14 cellular contexts compared by ENCODE assay signal in the genomic region with DNA sequence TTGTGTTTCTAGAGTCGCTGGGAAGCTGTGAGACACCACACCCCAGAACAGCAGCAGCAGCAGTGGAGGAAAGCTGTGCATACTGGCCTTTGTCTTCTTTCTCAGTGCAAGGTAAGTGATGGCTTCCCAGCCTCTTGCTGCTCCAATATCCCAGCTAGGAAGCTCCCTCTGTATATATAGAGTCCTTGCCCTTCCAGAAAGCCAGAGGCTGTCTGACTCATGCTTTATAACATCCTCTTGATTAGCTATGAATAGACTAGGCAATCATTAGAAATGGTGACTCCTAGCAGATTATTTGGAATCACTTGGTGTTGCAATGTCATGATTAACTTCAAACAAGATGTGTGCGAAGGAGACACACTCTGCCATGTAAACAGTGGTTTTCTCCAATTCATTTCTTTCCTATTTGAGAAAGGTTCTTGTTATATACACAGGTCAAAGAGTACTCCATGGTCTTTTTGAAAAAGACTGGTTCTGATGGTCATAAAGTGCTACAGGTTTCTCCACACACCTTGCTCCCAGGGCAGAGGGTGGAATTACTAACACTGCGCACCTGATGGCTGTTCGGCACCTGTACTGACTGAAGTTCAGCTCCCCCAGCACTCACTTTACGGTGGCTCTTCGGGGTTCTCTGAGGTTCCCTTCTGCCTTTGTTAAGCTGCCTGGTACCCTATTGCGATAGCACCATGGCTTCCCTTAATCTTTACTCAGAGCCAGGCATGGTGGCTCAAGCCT. TPM values are rescaled to one million over a fixed set of nuclear protein-coding genes. Genes with fewer than 3 reads are reported as not detected.
DNase-seq lines count a peak whose midpoint lies in the region; ATAC-seq and TF ChIP-seq lines count a peak whose summit lies in the region.
"Had no signal": no experiment of that assay in that cellular context is flagged by ENCODE, and none has a peak within 500 bp of the region (broad histone marks: within the 10 kb centered on the region; RNA-seq: fewer than 3 reads in every experiment).

A gene (minus strand): TSS at position 149 of the 735 bp plus-strand sequence. CDS start 68 bp downstream, at position 81.

- peaks cover 45% of the 10 kb centered on the region for H3F3A ChIP-seq in GM23248 (ENCODE audit: insufficient read depth)

- no peaks in the 10 kb centered on the region for H3K27me3 ChIP-seq in GM23248 (replicated peaks; ENCODE audit: insufficient read depth)
- H3K27me3 ChIP-seq: transverse colon had no signal

- ATAC-seq in naive thymus-derived CD8-positive, alpha-beta T cell = no peak
- ATAC-seq in HG03175 (IDR thresholded peaks at IDR 0.05; ENCODE audit: unreplicated experiment) (no peak), HG03045 (IDR thresholded peaks at IDR 0.05; ENCODE audit: unreplicated experiment) (no peak)
- ATAC-seq: left cardiac atrium had no signal

- peaks cover 50% of the 10 kb centered on the region for H3K4me1 ChIP-seq in GM23248 (ENCODE audit: insufficient read depth)

- peaks cover 0 to 7% (median under 1%) of the 10 kb centered on the region in 5 donors for H3K27me3 Mint-ChIP-seq in naive thymus-derived CD8-positive, alpha-beta T cell
- H3K27me3 Mint-ChIP-seq: activated CD4-positive, alpha-beta T cell treated with anti-CD3 and anti-CD28 coated beads, Interleukin-2, amount 10 ng/mL, durations not matched to agents 7 days and 5 days had no signal

- no peaks in the 10 kb centered on the region for H3K4me1 Mint-ChIP-seq in naive thymus-derived CD8-positive, alpha-beta T cell
- H3K4me1 Mint-ChIP-seq: activated CD4-positive, alpha-beta T cell treated with anti-CD3 and anti-CD28 coated beads, Interleukin-2, amount 10 ng/mL, durations not matched to agents 7 days and 5 days had no signal

- peak within 1 kb of the TSS; percentile 26 for H3K4me2 ChIP-seq in GM23248 (ENCODE audit: unreplicated experiment)

- H3K9me3 Mint-ChIP-seq in naive thymus-derived CD8-positive, alpha-beta T cell = no peaks in the 10 kb centered on the region
- H3K9me3 Mint-ChIP-seq: activated CD4-positive, alpha-beta T cell treated with anti-CD3 and anti-CD28 coated beads, Interleukin-2, amount 10 ng/mL, durations not matched to agents 7 days and 5 days had no signal

- no peaks in the 10 kb centered on the region for H3K36me3 Mint-ChIP-seq in naive thymus-derived CD8-positive, alpha-beta T cell

- 72 to 74% methylated on average over 7 of the region's 7 CpGs for WGBS in GM23248 (ENCODE audit: low coverage in 1 of 2, low lambda C conversion rate in 2 of 2, missing lambda C conversion rate in 2 of 2), 2 experiments

- H3K9me3 ChIP-seq in GM23248 (ENCODE audit: low read depth) = no peaks in the 10 kb centered on the region
- H3K9me3 ChIP-seq: transverse colon had no signal

- POLR2A ChIA-PET in naive thymus-derived CD8-positive, alpha-beta T cell (lab: Charles Lee) = no interaction called here

- H3K4me3 Mint-ChIP-seq in naive thymus-derived CD8-positive, alpha-beta T cell = no peak within 1 kb of the TSS
- H3K4me3 Mint-ChIP-seq: activated CD4-positive, alpha-beta T cell treated with anti-CD3 and anti-CD28 coated beads, Interleukin-2, amount 10 ng/mL, durations not matched to agents 7 days and 5 days had no signal

- no peak within 1 kb of the TSS for H3K27ac Mint-ChIP-seq in naive thymus-derived CD8-positive, alpha-beta T cell
- H3K27ac Mint-ChIP-seq: activated CD4-positive, alpha-beta T cell treated with anti-CD3 and anti-CD28 coated beads, Interleukin-2, amount 10 ng/mL, durations not matched to agents 7 days and 5 days had no signal

- DNase-seq in GM23248 = peak; percentile 87
- DNase-seq in SW480 (ENCODE audit: low spot score) = peak; percentile 14
- DNase-seq in foreskin fibroblast = peak; percentile 85 to 91
- peak; percentile 41 for DNase-seq in stromal cell of bone marrow (ENCODE audit: low read depth)
- DNase-seq in naive thymus-derived CD8-positive, alpha-beta T cell = no peak
- DNase-seq: activated CD4-positive, alpha-beta T cell treated with anti-CD3 and anti-CD28 coated beads, Interleukin-2, amount 10 ng/mL, durations not matched to agents 7 days and 5 days; caudate nucleus; DMS79; left cardiac atrium; transverse colon had no signal

- H3K27ac ChIP-seq in GM23248 = peak within 1 kb of the TSS; percentile 24; the same call in 1 of the 2 replicates
- H3K27ac ChIP-seq: transverse colon had no signal

- no peaks in the 10 kb centered on the region for H3K9me2 ChIP-seq in GM23248 (ENCODE audit: insufficient read depth)

- no peak within 1 kb of the TSS for H3K9ac ChIP-seq in GM23248

- H3K36me3 ChIP-seq in GM23248 (ENCODE audit: low read depth) = no peaks in the 10 kb centered on the region
- H3K36me3 ChIP-seq: transverse colon had no signal

- no peaks in the 10 kb centered on the region for H4K20me1 ChIP-seq in GM23248 (ENCODE audit: insufficient read depth)

- no peak for TF ChIP-seq CTCF in foreskin fibroblast (IDR thresholded peaks at IDR 0.05; ENCODE audit: low read depth, low read length)

- no peaks in the 10 kb centered on the region for H3K79me2 ChIP-seq in GM23248 (ENCODE audit: insufficient read depth)

- H2AFZ ChIP-seq in GM23248 = no peak within 1 kb of the TSS

- H3K4me3 ChIP-seq in GM23248 = no peak within 1 kb of the TSS
- H3K4me3 ChIP-seq in foreskin fibroblast (ENCODE audit: low read depth in 1 of 2, low read length in 2 of 2) = peak within 1 kb of the TSS in 1 of 2 donors; percentile 1
- H3K4me3 ChIP-seq: transverse colon had no signal

- in situ Hi-C loops in GM23248 (cut with MboI) = no loop called here

RNA-seq across cellular contexts. Expression of the gene that starts here (rescaled TPM):
- total RNA-seq in GM23248 (2014; rRNA removed; shearing (Covaris generic)) = 53.2 and 68.3 TPM in 2 replicates
- polyA plus RNA-seq in GM23248 (2016; fragmentation: Nextera tagmentation; extraction: Ambion mirVana) = 34.5 and 37.9 TPM in 2 replicates
- not detected for total RNA-seq in naive thymus-derived CD8-positive, alpha-beta T cell
- not detected for polyA plus RNA-seq in naive thymus-derived CD8-positive, alpha-beta T cell
- total RNA-seq: activated CD4-positive, alpha-beta T cell treated with anti-CD3 and anti-CD28 coated beads, Interleukin-2, amount 10 ng/mL, durations not matched to agents 7 days and 5 days; T-helper 1 cell treated with Interleukin-12 subunit alpha and Interleukin-12 subunit beta and Interleukin-4 antibody, amounts not matched to agents 30 ng/mL and 1 ng/mL, for 36 hours had no signal
- polyA plus RNA-seq: neural cell had no signal

Comparison
In these comparisons a context has a peak if more than half of its experiments do, and no peak if none do; other contexts are left out.
1. RNA of the gene that starts here (total RNA-seq): 53.2 to 68.3 TPM in GM23248; not detected in naive thymus-derived CD8-positive, alpha-beta T cell; every median in the first group is over 10 times any median in the second.
2. RNA of the gene that starts here (polyA plus RNA-seq): 34.5 to 37.9 TPM in GM23248; not detected in naive thymus-derived CD8-positive, alpha-beta T cell; every median in the first group is over 10 times any median in the second.
3. DNase-seq: peak in GM23248 (single experiment), SW480 (single experiment), foreskin fibroblast (2 of 2) and stromal cell of bone marrow (single experiment); none in naive thymus-derived CD8-positive, alpha-beta T cell (0 of 10).